ENCODE assay signal across 8 cellular contexts in the genomic region with DNA sequence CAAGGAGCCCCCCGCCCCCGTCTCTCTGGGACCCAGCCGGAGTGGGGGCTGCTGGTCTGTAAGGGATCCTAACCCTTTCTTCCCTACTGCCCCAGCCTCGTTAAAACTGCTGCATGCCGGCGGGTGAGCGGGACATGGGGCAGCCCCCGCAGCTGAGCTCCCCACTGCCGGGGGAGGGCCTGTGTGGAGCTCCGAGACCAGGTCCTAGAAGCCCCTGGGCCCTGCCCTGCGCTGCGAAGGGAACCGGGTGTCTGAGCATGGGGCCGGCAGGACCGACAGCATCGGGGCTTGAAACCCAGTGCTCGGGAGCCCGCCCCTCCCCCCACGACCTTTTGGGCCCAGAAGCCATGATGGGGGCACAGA. TPM values are rescaled to one million over a fixed set of nuclear protein-coding genes. Genes with fewer than 3 reads are reported as not detected.
DNase-seq lines count a peak whose midpoint lies in the region; ATAC-seq, FAIRE-seq and TF ChIP-seq lines count a peak whose summit lies in the region.
"Had no signal": no experiment of that assay in that cellular context is flagged by ENCODE, and none has a peak within 500 bp of the region (broad histone marks: within the 10 kb centered on the region; RNA-seq: fewer than 3 reads in every experiment).

No MANE protein-coding gene starts in this region.

- no peak for ATAC-seq in IMR-90 (ENCODE audit: low read depth)

- CTCF ChIA-PET in IMR-90 (lab: Yijun Ruan, JAX) (interaction anchor here (0.8 to 1.2 kb wide), 3 partner anchors 64 to 171 kb away, joined by 3 read pairs; no protein-coding TSS in a partner anchor), H1 (lab: Charles Lee; ENCODE audit: partially characterized antibody) (interaction anchor here (0.6 to 5.2 kb wide), 12 partner anchors 10 to 631 kb away, joined by 3 to 47 read pairs (median 5); partner anchors contain the start of gene C21orf58)

- H4K91ac ChIP-seq in IMR-90 (ENCODE audit: insufficient read depth, low read depth, low read length): peak overlapping the region; percentile 93
- H4K91ac ChIP-seq in H1 (replicated peaks; ENCODE audit: insufficient read length, low read length): peak overlapping the region; percentile 79

- no peak for FAIRE-seq in H1 (lab: Jason Lieb, UNC)

- POLR2A ChIA-PET in IMR-90 (lab: Charles Lee; ENCODE audit: unreplicated experiment): interaction anchor here (0.6 to 1.7 kb wide), 3 partner anchors 120 to 129 kb away, joined by 3 to 5 read pairs (median 4); no protein-coding TSS in a partner anchor
- POLR2A ChIA-PET in H1 (lab: Charles Lee; ENCODE audit: partially characterized antibody): no interaction called here

- H4K5ac ChIP-seq in IMR-90 (ENCODE audit: low read depth, low read length): peak overlapping the region; percentile 83; the same call in 1 of the 2 replicates
- H4K5ac ChIP-seq in H1 (ENCODE audit: insufficient read length, low read depth, low read length): peak overlapping the region; percentile 49
- H4K5ac ChIP-seq in mesendoderm (ENCODE audit: low read length): no peak overlapping the region

- no peaks in the 10 kb centered on the region for H3K9me1 ChIP-seq in IMR-90 (ENCODE audit: insufficient read depth, low read length)

- H3K79me1 ChIP-seq in IMR-90 (ENCODE audit: low read depth in 1 of 2, low read length in 2 of 2): peaks cover 0 to 22% of the 10 kb centered on the region in 2 experiments; a peak in 1 of 4 replicates
- H3K79me1 ChIP-seq in H1 (ENCODE audit: low read depth, low read length): no peaks in the 10 kb centered on the region
- no peaks in the 10 kb centered on the region for H3K79me1 ChIP-seq in mesendoderm (ENCODE audit: low read length)

- H3K4me1 ChIP-seq in IMR-90 (ENCODE audit: control insufficient read depth, insufficient read depth, low read length) (peaks cover 45% of the 10 kb centered on the region), H1 (replicated peaks in 1 of 4; ENCODE audit: control insufficient read depth in 3 of 4, insufficient read depth in 4 of 4, low read length in 3 of 4) (peaks cover 0 to 24% (median 17%) of the 10 kb centered on the region in 4 experiments; a peak in 6 of 7 replicates), mesendoderm (ENCODE audit: control insufficient read depth, low read depth, low read length) (peaks cover 4% of the 10 kb centered on the region), transverse colon (peaks cover 45 to 61% (median 47%) of the 10 kb centered on the region in 4 donors)

- in situ Hi-C loops in IMR-90 (cut with MboI; ENCODE audit: low sequenced_read_pairs): loop anchor here (5.0 kb wide), 1 partner anchor 120 kb away; no protein-coding TSS in a partner anchor
- in situ Hi-C loops in transverse colon (cut with MboI; ENCODE audit: low pct_ligation_motif_present in 1 of 4, low pct_unique_long_range_greater_than_20kb in 1 of 4, low sequenced_read_pairs in 3 of 4): loop anchor here in 1 of 4 donors (25.0 kb wide), 1 partner anchor 140 kb away; no protein-coding TSS in a partner anchor

- TF ChIP-seq CTCF in IMR-90 (conservative IDR thresholded peaks at IDR 0.05; ENCODE audit: low read depth, low read length) (no peak), H1 (IDR thresholded peaks at IDR 0.05; ENCODE audit: control extremely low read depth in 1 of 3, insufficient read depth in 1 of 3, low read depth in 1 of 3, low read length in 3 of 3) (no peak), transverse colon (IDR thresholded peaks at IDR 0.05) (no peak)

- H2BK12ac ChIP-seq in H1 (ENCODE audit: low read depth, low read length): no peak overlapping the region

- H2AK9ac ChIP-seq in IMR-90 (replicated peaks; ENCODE audit: low read depth, low read length, poor library complexity): peak overlapping the region; percentile 100

- no peak overlapping the region; the same call in 1 of the 2 replicates for H3K56ac ChIP-seq in IMR-90 (ENCODE audit: extremely low read depth, insufficient read depth, low read length)
- H3K56ac ChIP-seq in H1 (replicated peaks; ENCODE audit: insufficient read length, low read depth, low read length): peak overlapping the region; percentile 16
- peak overlapping the region; percentile 100 for H3K56ac ChIP-seq in mesendoderm (ENCODE audit: low read length)

- peak overlapping the region; percentile 98 for H2BK120ac ChIP-seq in IMR-90 (ENCODE audit: low read depth, low read length)
- peak overlapping the region; percentile 83 for H2BK120ac ChIP-seq in H1 (replicated peaks; ENCODE audit: low read depth, low read length)
- peak overlapping the region; percentile 31 for H2BK120ac ChIP-seq in mesendoderm (ENCODE audit: low read depth, low read length)

- no peaks in the 10 kb centered on the region for H4K20me1 ChIP-seq in IMR-90 (ENCODE audit: insufficient read depth, low read length)
- no peaks in the 10 kb centered on the region for H4K20me1 ChIP-seq in H1 (replicated peaks in 1 of 2; ENCODE audit: control insufficient read depth in 1 of 2, insufficient read depth in 2 of 2, low read length in 2 of 2)

- peak overlapping the region; percentile 99 for H2AK5ac ChIP-seq in IMR-90 (ENCODE audit: low read depth, low read length)
- no peak overlapping the region for H2AK5ac ChIP-seq in H1 (ENCODE audit: low read depth, low read length)
- H2AK5ac ChIP-seq in mesendoderm (ENCODE audit: low read length): peak overlapping the region; percentile 93

- intact Hi-C loops in IMR-90 (cut with micrococcal nuclease): loop anchor here (2.0 to 10.0 kb wide), 4 partner anchors 126 to 352 kb away; partner anchors contain the start of genes C21orf58, COL6A2, MCM3AP and PCNT
- intact Hi-C loops in transverse colon (cut with DNase I; ENCODE audit: low total_unique reads): loop anchor here (1.0 to 10.0 kb wide), 3 partner anchors 52 to 140 kb away; partner anchors contain the start of gene COL6A2

- H3K4me3 ChIP-seq in IMR-90 (ENCODE audit: insufficient read depth, low read depth, low read length) (no peak overlapping the region), H1 (ENCODE audit: extremely low read depth in 1 of 4, insufficient read depth in 2 of 4, low read depth in 3 of 4, low read length in 4 of 4) (peak overlapping the region; percentile 42 to 71 (median 60); a peak in 6 of 8 replicates), mesendoderm (ENCODE audit: low read length) (no peak overlapping the region), transverse colon (peak overlapping the region; percentile 31 to 57 (median 36))

- no TSS peak for BruUV-seq in IMR-90 (replicated peaks; lab: Mats Ljungman, UMichigan)

- WGBS in IMR-90 (ENCODE audit: extremely low coverage in 2 of 2, insufficient read length in 1 of 2), 2 experiments: 0% methylated on average over 3 of the region's 19 CpGs; no CpG with 5 or more reads in 1 of the 2 experiments
- 35% methylated on average over 15 of the region's 19 CpGs; no CpG with 5 or more reads in 1 of the 2 experiments for WGBS in H1 (ENCODE audit: extremely low coverage in 1 of 2, insufficient coverage in 1 of 2, insufficient read length in 1 of 2, insufficient replicate concordance in 2 of 2, low coverage in 1 of 2, low lambda C conversion rate in 2 of 2, missing lambda C conversion rate in 1 of 2), 2 experiments
- WGBS in mesendoderm (ENCODE audit: extremely low coverage, insufficient coverage, low lambda C conversion rate): no CpG with 5 or more reads among the region's 19 CpGs
- 37% methylated on average over 18 of the region's 19 CpGs; no CpG with 5 or more reads in 1 of the 2 donors for WGBS in transverse colon (ENCODE audit: low coverage in 1 of 2), 2 donors

- H3K36me3 ChIP-seq in IMR-90 (ENCODE audit: control insufficient read depth, insufficient read depth, low read length): no peaks in the 10 kb centered on the region
- no peaks in the 10 kb centered on the region for H3K36me3 ChIP-seq in H1 (ENCODE audit: control insufficient read depth in 2 of 4, insufficient read depth in 4 of 4, low read length in 3 of 4)
- no peaks in the 10 kb centered on the region for H3K36me3 ChIP-seq in mesendoderm (ENCODE audit: control insufficient read depth, insufficient read depth, low read length)
- no peaks in the 10 kb centered on the region for H3K36me3 ChIP-seq in transverse colon

- H2BK20ac ChIP-seq in IMR-90 (ENCODE audit: low read depth, low read length) (peak overlapping the region; percentile 88), H1 (ENCODE audit: low read length) (no peak overlapping the region)

- peak overlapping the region; percentile 83 for H2BK5ac ChIP-seq in IMR-90 (ENCODE audit: low read depth, low read length, poor library complexity, severe bottlenecking)
- H2BK5ac ChIP-seq in H1 (ENCODE audit: low read depth, low read length): peak overlapping the region; percentile 75; the same call in 1 of the 2 replicates
- peak overlapping the region; percentile 82 for H2BK5ac ChIP-seq in mesendoderm (ENCODE audit: low read length)

- TF ChIP-seq EP300 in H1 (IDR thresholded peaks at IDR 0.05; ENCODE audit: borderline replicate concordance in 1 of 2, low read depth in 2 of 2, low read length in 2 of 2): no peak
- TF ChIP-seq EP300 in transverse colon (IDR thresholded peaks at IDR 0.05; ENCODE audit: low read depth): no peak

- H3K9ac ChIP-seq in IMR-90 (ENCODE audit: low read depth, low read length) (peak overlapping the region; percentile 52; the same call in 1 of the 2 replicates), H1 (replicated peaks in 1 of 4; ENCODE audit: extremely low read depth in 1 of 4, low read depth in 3 of 4, low read length in 3 of 4) (no peak overlapping the region), mesendoderm (ENCODE audit: low read length) (peak overlapping the region; percentile 98)

- peak overlapping the region; percentile 67 to 93 for H4K8ac ChIP-seq in IMR-90 (ENCODE audit: low read depth in 2 of 2, low read length in 2 of 2)
- H4K8ac ChIP-seq in H1 (ENCODE audit: extremely low read depth, insufficient read depth, low read length): 0 out of 2 replicates have a peak overlapping the region, but pooled peaks have one; percentile 40
- H4K8ac ChIP-seq in mesendoderm (ENCODE audit: low read depth, low read length): peak overlapping the region; percentile 93

- no peak overlapping the region; the same call in 1 of the 2 replicates for H3K4me2 ChIP-seq in IMR-90 (ENCODE audit: low read depth, low read length)
- peak overlapping the region; percentile 97 for H3K4me2 ChIP-seq in H1 (ENCODE audit: insufficient read depth in 1 of 2, low read depth in 2 of 2, low read length in 2 of 2)
- peak overlapping the region; percentile 9 for H3K4me2 ChIP-seq in mesendoderm (ENCODE audit: low read length)

- H3K14ac ChIP-seq in IMR-90 (replicated peaks; ENCODE audit: low read depth, low read length) (peak overlapping the region; percentile 92), H1 (ENCODE audit: insufficient read length) (no peak overlapping the region)

- no peak for TF ChIP-seq RAD21 in IMR-90 (IDR thresholded peaks at IDR 0.05; ENCODE audit: low read length)
- TF ChIP-seq RAD21 in H1 (IDR thresholded peaks at IDR 0.05 in 1 of 2, conservative IDR thresholded peaks at IDR 0.05 in 1 of 2; ENCODE audit: low read depth in 2 of 2, low read length in 2 of 2): no peak

- no peaks in the 10 kb centered on the region for H3K9me3 ChIP-seq in IMR-90 (ENCODE audit: control insufficient read depth, insufficient read depth, low read length)
- no peaks in the 10 kb centered on the region for H3K9me3 ChIP-seq in H1 (ENCODE audit: insufficient read depth in 2 of 2, low read depth in 1 of 2, low read length in 1 of 2)
- no peaks in the 10 kb centered on the region for H3K9me3 ChIP-seq in transverse colon

- TF ChIP-seq POLR2A in IMR-90 (IDR thresholded peaks at IDR 0.05; ENCODE audit: low read depth, low read length): no peak
- no peak for TF ChIP-seq POLR2A in H1 (IDR thresholded peaks at IDR 0.05; ENCODE audit: control extremely low read depth in 1 of 2, low read depth in 2 of 2, low read length in 2 of 2)
- TF ChIP-seq POLR2A in transverse colon (IDR thresholded peaks at IDR 0.05): no peak

- H3K4ac ChIP-seq in IMR-90 (ENCODE audit: low read depth, low read length) (peak overlapping the region; percentile 100), H1 (replicated peaks; ENCODE audit: insufficient read length, low read depth, low read length) (peak overlapping the region; percentile 85), mesendoderm (ENCODE audit: low read depth, low read length) (peak overlapping the region; percentile 93)

- dilution Hi-C loops in IMR-90 (cut with HindIII; ENCODE audit: low sequenced_read_pairs, unreplicated experiment): no loop called here

- H3K23ac ChIP-seq in IMR-90 (ENCODE audit: low read depth, low read length) (peak overlapping the region; percentile 82; the same call in 1 of the 2 replicates), H1 (ENCODE audit: insufficient read length) (no peak overlapping the region), mesendoderm (ENCODE audit: low read length) (no peak overlapping the region)

- H2AFZ ChIP-seq in IMR-90 (replicated peaks; ENCODE audit: low read length, poor library complexity) (peak overlapping the region; percentile 89), H1 (ENCODE audit: low read length) (no peak overlapping the region)

- no peak for DNase-seq in IMR-90
- DNase-seq in H1 (ENCODE audit: low read depth in 1 of 2, low spot score in 2 of 2): peak in 1 of 2 experiments; percentile 73
- DNase-seq in mesendoderm: peak; percentile 47
- peak; percentile 13 for DNase-seq in transverse colon
- no peak for DNase-seq in activated CD4-positive, alpha-beta T cell treated with anti-CD3 and anti-CD28 coated beads for 48 hours
- no peak for DNase-seq in C1 segment of cervical spinal cord (lab: John Stamatoyannopoulos, UW)
- DNase-seq in activated gamma-delta T cell treated with Interleukin-2 at 50 U/mL for 16 hours: no peak
- DNase-seq: activated CD8-positive, alpha-beta memory T cell treated with anti-CD3 and anti-CD28 coated beads, Interleukin-2, amount 10 ng/mL, durations not matched to agents 7 days and 5 days had no signal

- H3K27me3 ChIP-seq in IMR-90 (ENCODE audit: control insufficient read depth, insufficient read depth, low read length): no peaks in the 10 kb centered on the region
- peaks cover 0 to 23% (median 11%) of the 10 kb centered on the region in 4 experiments; a peak in 4 of 7 replicates for H3K27me3 ChIP-seq in H1 (replicated peaks in 1 of 4; ENCODE audit: control insufficient read depth in 3 of 4, extremely low read depth in 1 of 4, insufficient read depth in 3 of 4, low read length in 3 of 4)
- no peaks in the 10 kb centered on the region for H3K27me3 ChIP-seq in mesendoderm (ENCODE audit: insufficient read depth, low read length, poor library complexity)
- peaks cover 53% of the 10 kb centered on the region for H3K27me3 ChIP-seq in transverse colon

- H3K79me2 ChIP-seq in H1 (ENCODE audit: control insufficient read depth in 1 of 2, insufficient read depth in 2 of 2, low read length in 2 of 2): no peaks in the 10 kb centered on the region
- H3K79me2 ChIP-seq in mesendoderm (ENCODE audit: control insufficient read depth, insufficient read depth, low read length): no peaks in the 10 kb centered on the region

- H2BK15ac ChIP-seq in IMR-90 (ENCODE audit: low read depth, low read length) (peak overlapping the region; percentile 62; the same call in 2 of the 3 replicates), H1 (ENCODE audit: low read length) (peak overlapping the region; percentile 36; the same call in 1 of the 2 replicates), mesendoderm (replicated peaks; ENCODE audit: low read depth) (no peak overlapping the region)

- H3K18ac ChIP-seq in IMR-90 (ENCODE audit: low read depth, low read length): peak overlapping the region; percentile 84
- H3K18ac ChIP-seq in H1 (ENCODE audit: extremely low read depth, low read length): peak overlapping the region; percentile 68; the same call in 1 of the 2 replicates
- peak overlapping the region; percentile 84 for H3K18ac ChIP-seq in mesendoderm (ENCODE audit: low read length)

- peaks cover 26% of the 10 kb centered on the region; the same call in 1 of the 2 replicates for H3K23me2 ChIP-seq in H1 (ENCODE audit: low read depth, low read length)

- H3K27ac ChIP-seq in IMR-90 (ENCODE audit: insufficient read depth, low read length) (peak overlapping the region; percentile 91), H1 (ENCODE audit: low read depth, low read length) (no peak overlapping the region), mesendoderm (ENCODE audit: low read depth, low read length) (peak overlapping the region; percentile 100), transverse colon (peak overlapping the region; percentile 87 to 96 (median 90))

RNA-seq across cellular contexts. Expression of gene COL6A1, which starts 9.2 kb away (rescaled TPM):
- total RNA-seq in IMR-90 (2012; rRNA removed): 173 and 186 TPM in 2 replicates
- 1,556 and 1,578 TPM in 2 replicates for polyA plus RNA-seq in IMR-90 (2012; rRNA removed)
- polyA plus RNA-seq in IMR-90 (2012; cell fraction: cytosol; rRNA removed): 1,992 and 3,331 TPM in 2 replicates
- 5,237 and 11,886 TPM in 2 replicates for polyA plus RNA-seq in IMR-90 (2012; cell fraction: nucleus; rRNA removed; ENCODE audit: low replicate concordance)
- total RNA-seq in H1 (2021; fragmentation: NEBNext Ultra II Directional; extraction: Animal tissue kit (Norgen Biotek cat#: 25700)): 100 and 104 TPM in 2 replicates
- polyA plus RNA-seq in H1 (2011; rRNA removed): 115 and 212 TPM in 2 replicates
- polyA plus RNA-seq in H1 (2011; cell fraction: cytosol; rRNA removed): 118 TPM
- polyA plus RNA-seq in H1 (2011; cell fraction: nucleus; rRNA removed): 658 TPM
- 110 to 163 TPM (median 152 TPM) in 4 replicates for polyA plus RNA-seq in H1 (2012, experiment 1 of 2)
- polyA plus RNA-seq in H1 (2012, experiment 2 of 2): 98.6 TPM
- polyA plus RNA-seq in H1 (2013, experiment 1 of 2): 176 TPM
- 154 TPM for polyA plus RNA-seq in H1 (2013, experiment 2 of 2)
- polyA minus RNA-seq in H1 (2011; rRNA and poly(A)+ RNA removed): 32.7 and 35.2 TPM in 2 replicates
- polyA minus RNA-seq in H1 (2011; cell fraction: cytosol; rRNA and poly(A)+ RNA removed): 53.2 TPM
- 70.5 TPM for polyA minus RNA-seq in H1 (2011; cell fraction: nucleus; rRNA and poly(A)+ RNA removed)
- 187 TPM for polyA plus RNA-seq in mesendoderm (2013, experiment 1 of 2)
- polyA plus RNA-seq in mesendoderm (2013, experiment 2 of 2): 175 TPM
- 100 to 1,000 TPM; 166 to 580 (median 346) TPM for total RNA-seq in transverse colon

Comparison
In these comparisons a context has a peak if more than half of its experiments do, and no peak if none do; other contexts are left out.
1. DNase-seq: peak in mesendoderm (single experiment) and transverse colon (single experiment); none in IMR-90 (single experiment), activated CD4-positive, alpha-beta T cell treated with anti-CD3 and anti-CD28 coated beads for 48 hours (single experiment), C1 segment of cervical spinal cord (0 of 14) and activated gamma-delta T cell treated with Interleukin-2 at 50 U/mL for 16 hours (single experiment).
2. H2BK120ac ChIP-seq: peak in every context shown above with its lines; median percentile 98 in IMR-90; 83 in H1; 31 in mesendoderm.
3. H3K4me3 ChIP-seq: peak in H1 (4 of 4) and transverse colon (4 of 4); none in IMR-90 (single experiment) and mesendoderm (single experiment).
4. H3K9ac ChIP-seq: peak in IMR-90 (single experiment) and mesendoderm (single experiment); none in H1 (0 of 4).
5. H4K8ac ChIP-seq: peak in every context shown above with its lines; median percentile 93 in mesendoderm; 80 in IMR-90; 40 in H1.
6. Peak in every context shown above with its lines, with median percentiles within 50 percentile points of each other: H2BK5ac ChIP-seq, H3K18ac ChIP-seq and H3K4ac ChIP-seq.